27 cellular contexts compared by ENCODE assay signal in genomic region chr22:23076896-23077572, GRCh38.
"Had no signal": no experiment of that assay in that cellular context is flagged by ENCODE, and none has a peak within 500 bp of the region (broad histone marks: within the 10 kb centered on the region; RNA-seq: fewer than 3 reads in every experiment).

No MANE protein-coding gene starts in this region.

- H3K4me1 Mint-ChIP-seq: activated CD4-positive, alpha-beta T cell treated with anti-CD3 and anti-CD28 coated beads, Interleukin-2, amount 10 ng/mL, durations not matched to agents 24 days and 14 days had no signal

- H3K4me3 ChIP-seq: pancreas, skin epidermis, suprapubic skin, transverse colon had no signal

- ATAC-seq: activated CD4-positive, CD25-positive, alpha-beta regulatory T cell treated with anti-CD3 and anti-CD28 coated beads, Interleukin-2, amount 50 U/mL, for 24 hours; activated T-cell treated with anti-CD3 and anti-CD28 coated beads, Interleukin-2, amount 50 U/mL, for 72 hours; esophagus mucosa; left ventricle myocardium superior; natural killer cell had no signal

- H3K9me3 Mint-ChIP-seq: activated CD4-positive, alpha-beta memory T cell treated with anti-CD3 and anti-CD28 coated beads, Interleukin-2, amount 10 ng/mL, durations not matched to agents 7 days and 5 days; activated CD4-positive, alpha-beta T cell treated with anti-CD3 and anti-CD28 coated beads, Interleukin-2, amount 10 ng/mL, durations not matched to agents 24 days and 14 days; activated naive CD4-positive, alpha-beta T cell treated with anti-CD3 and anti-CD28 coated beads, Interleukin-2, amount 10 ng/mL, durations not matched to agents 7 days and 5 days; activated T-cell treated with anti-CD3 and anti-CD28 coated beads, Interleukin-2, amount 50 U/mL, for 72 hours; dendritic cell treated with granulocyte-macrophage colony-stimulating factor and Interleukin-4, amounts not matched to agents 40 ng/mL and 50 ng/mL, for 4 days; mesothelial cell of epicardium; natural killer cell; stimulated activated naive CD8-positive, alpha-beta T cell treated with anti-CD3 and anti-CD28 coated beads, Interleukin-15, Interleukin-2, amounts not matched to agents 100 ng/mL and 50 ng/mL, for 24 hours had no signal

- H3K27ac Mint-ChIP-seq: activated CD4-positive, alpha-beta memory T cell treated with anti-CD3 and anti-CD28 coated beads, Interleukin-2, amount 10 ng/mL, durations not matched to agents 7 days and 5 days; activated CD4-positive, alpha-beta T cell treated with anti-CD3 and anti-CD28 coated beads, Interleukin-2, amount 10 ng/mL, durations not matched to agents 24 days and 14 days; activated naive CD4-positive, alpha-beta T cell treated with anti-CD3 and anti-CD28 coated beads, Interleukin-2, amount 10 ng/mL, durations not matched to agents 7 days and 5 days; activated T-cell treated with anti-CD3 and anti-CD28 coated beads, Interleukin-2, amount 50 U/mL, for 72 hours; brain; mesothelial cell of epicardium; natural killer cell; stimulated activated naive CD8-positive, alpha-beta T cell treated with anti-CD3 and anti-CD28 coated beads, Interleukin-15, Interleukin-2, amounts not matched to agents 100 ng/mL and 50 ng/mL, for 24 hours had no signal

- H3K36me3 Mint-ChIP-seq: activated naive CD4-positive, alpha-beta T cell treated with anti-CD3 and anti-CD28 coated beads, Interleukin-2, amount 10 ng/mL, durations not matched to agents 7 days and 5 days; mesothelial cell of epicardium; natural killer cell had no signal

- H3K36me3 ChIP-seq: neutrophil, pancreas, suprapubic skin, transverse colon had no signal

- DNase-seq: activated CD4-positive, alpha-beta memory T cell treated with anti-CD3 and anti-CD28 coated beads, Interleukin-2, amount 10 ng/mL, durations not matched to agents 7 days and 5 days; activated CD4-positive, alpha-beta T cell treated with anti-CD3 and anti-CD28 coated beads, Interleukin-2, amount 10 ng/mL, durations not matched to agents 24 days and 14 days; activated effector memory CD4-positive, alpha-beta T cell treated with Interleukin-2 at 50 U/mL for 16 hours; activated naive CD4-positive, alpha-beta T cell treated with anti-CD3 and anti-CD28 coated beads, Interleukin-2, amount 10 ng/mL, durations not matched to agents 7 days and 5 days; activated T-cell treated with anti-CD3 and anti-CD28 coated beads, Interleukin-2, amount 50 U/mL, for 72 hours; aorta; effector memory CD4-positive, alpha-beta T cell; foreskin melanocyte; glutamatergic neuron; hippocampal formation; left ventricle myocardium superior; mammary epithelial cell; natural killer cell; stimulated activated CD4-positive, alpha-beta T cell treated with anti-CD3 and anti-CD28 coated beads, Interleukin-1b, Interleukin-23, amount 100 ng/mL, for 48 hours; SW 1271; transverse colon had no signal

- H3K9me3 ChIP-seq: neutrophil, pancreas, suprapubic skin, transverse colon had no signal

- H3K27ac ChIP-seq: neutrophil, pancreas, skin epidermis, suprapubic skin, transverse colon, VCaP had no signal

- H3K27me3 Mint-ChIP-seq: brain had no signal

- H3K27me3 ChIP-seq: pancreas, suprapubic skin had no signal

- FAIRE-seq: pancreas had no signal

- H3K4me3 Mint-ChIP-seq: activated CD4-positive, alpha-beta memory T cell treated with anti-CD3 and anti-CD28 coated beads, Interleukin-2, amount 10 ng/mL, durations not matched to agents 7 days and 5 days; activated CD4-positive, alpha-beta T cell treated with anti-CD3 and anti-CD28 coated beads, Interleukin-2, amount 10 ng/mL, durations not matched to agents 24 days and 14 days; activated naive CD4-positive, alpha-beta T cell treated with anti-CD3 and anti-CD28 coated beads, Interleukin-2, amount 10 ng/mL, durations not matched to agents 7 days and 5 days; activated T-cell treated with anti-CD3 and anti-CD28 coated beads, Interleukin-2, amount 50 U/mL, for 72 hours; brain; dendritic cell treated with granulocyte-macrophage colony-stimulating factor and Interleukin-4, amounts not matched to agents 40 ng/mL and 50 ng/mL, for 4 days; mesothelial cell of epicardium; natural killer cell; stimulated activated naive CD8-positive, alpha-beta T cell treated with anti-CD3 and anti-CD28 coated beads, Interleukin-15, Interleukin-2, amounts not matched to agents 100 ng/mL and 50 ng/mL, for 24 hours had no signal

- H3K4me1 ChIP-seq: pancreas, suprapubic skin, transverse colon had no signal
